Comparison of ENCODE assay signal across 9 cellular contexts in the genomic region with DNA sequence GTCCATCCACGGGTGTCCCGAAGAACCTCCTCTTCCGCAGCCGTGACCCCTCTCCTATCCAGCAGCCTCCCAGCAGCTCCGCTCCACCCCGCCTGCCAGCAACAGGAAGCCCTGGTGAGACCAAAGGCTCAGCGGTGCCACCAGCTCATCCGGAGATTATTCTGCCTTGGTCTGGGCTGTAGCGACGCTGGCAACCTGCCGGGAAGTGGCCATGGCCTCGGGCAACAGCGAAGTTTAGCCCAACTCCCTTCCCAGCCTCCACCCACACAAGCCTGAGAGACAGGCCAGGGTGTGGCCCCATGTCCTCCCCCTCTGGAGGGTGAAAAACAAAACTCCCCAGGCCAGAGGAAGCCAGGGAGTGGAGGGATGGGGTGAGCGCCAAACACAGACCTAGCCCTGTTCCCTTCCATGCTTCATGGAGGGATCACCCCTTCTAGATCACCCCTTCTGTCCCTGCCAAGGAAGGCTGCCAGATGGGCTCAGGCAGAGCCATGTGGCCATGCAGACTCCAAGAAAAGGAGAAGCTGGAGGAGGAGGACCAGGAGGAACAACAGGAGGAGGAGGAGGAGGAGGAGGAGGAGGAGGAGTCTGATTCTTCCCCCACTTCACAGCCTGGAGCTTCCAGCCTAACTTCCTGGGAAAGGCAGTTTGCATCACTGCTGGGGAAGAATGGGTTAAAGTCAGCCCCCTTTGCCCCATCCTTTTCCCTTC. TPM values are rescaled to one million over a fixed set of nuclear protein-coding genes. Genes with fewer than 3 reads are reported as not detected.
DNase-seq lines count a peak whose midpoint lies in the region; FAIRE-seq and TF ChIP-seq lines count a peak whose summit lies in the region.
"Had no signal": no experiment of that assay in that cellular context is flagged by ENCODE, and none has a peak within 500 bp of the region (broad histone marks: within the 10 kb centered on the region; RNA-seq: fewer than 3 reads in every experiment).

No MANE protein-coding gene starts in this region.

- H3K9me2 ChIP-seq in OCI-LY7 (ENCODE audit: insufficient read depth, low read length) = no peaks in the 10 kb centered on the region

- H3K27ac ChIP-seq in CD8-positive, alpha-beta memory T cell (ENCODE audit: low read depth, low read length) = peak overlapping the region; percentile 61
- H3K27ac ChIP-seq in muscle layer of colon (ENCODE audit: low read depth, low read length) = peak overlapping the region; percentile 87
- peak overlapping the region; percentile 59 to 93 (median 87) for H3K27ac ChIP-seq in tibial nerve
- H3K27ac ChIP-seq in OCI-LY7 (ENCODE audit: low read depth, low read length, poor library complexity, severe bottlenecking) = no peak overlapping the region

- peaks cover 7 to 51% (median 9%) of the 10 kb centered on the region in 3 donors for H3K36me3 Mint-ChIP-seq in CD8-positive, alpha-beta memory T cell
- peaks cover 36% of the 10 kb centered on the region for H3K36me3 Mint-ChIP-seq in activated CD4-positive, alpha-beta T cell treated with anti-CD3 and anti-CD28 coated beads, Interleukin-2, amount 10 ng/mL, durations not matched to agents 24 days and 14 days (ENCODE audit: low read depth)

- no peaks in the 10 kb centered on the region for H3K27me3 ChIP-seq in CD8-positive, alpha-beta memory T cell (ENCODE audit: insufficient read depth, low read length, poor library complexity, severe bottlenecking)
- H3K27me3 ChIP-seq in muscle layer of colon (ENCODE audit: control insufficient read depth in 1 of 2, insufficient read depth in 2 of 2, low read length in 2 of 2) = no peaks in the 10 kb centered on the region
- no peaks in the 10 kb centered on the region for H3K27me3 ChIP-seq in tibial nerve

- H3K9ac ChIP-seq in muscle layer of colon (ENCODE audit: low read length) = peak overlapping the region; percentile 60

- H3K27me3 Mint-ChIP-seq in CD8-positive, alpha-beta memory T cell = no peaks in the 10 kb centered on the region
- H3K27me3 Mint-ChIP-seq in activated CD4-positive, alpha-beta T cell treated with anti-CD3 and anti-CD28 coated beads, Interleukin-2, amount 10 ng/mL, durations not matched to agents 24 days and 14 days = no peaks in the 10 kb centered on the region

- H3K4me2 ChIP-seq in OCI-LY7 (ENCODE audit: low read length) = no peak overlapping the region

- no peak for TF ChIP-seq CTCF in tibial nerve (IDR thresholded peaks at IDR 0.05)
- no peak for TF ChIP-seq CTCF in OCI-LY7 (conservative IDR thresholded peaks at IDR 0.05; ENCODE audit: low read length)

- H3K4me1 Mint-ChIP-seq in CD8-positive, alpha-beta memory T cell = peaks cover 51 to 72% (median 55%) of the 10 kb centered on the region in 3 donors
- peaks cover 57% of the 10 kb centered on the region for H3K4me1 Mint-ChIP-seq in activated CD4-positive, alpha-beta T cell treated with anti-CD3 and anti-CD28 coated beads, Interleukin-2, amount 10 ng/mL, durations not matched to agents 24 days and 14 days

- H3K27ac Mint-ChIP-seq in CD8-positive, alpha-beta memory T cell = peak overlapping the region; percentile 87 to 99 (median 95)
- H3K27ac Mint-ChIP-seq in activated CD4-positive, alpha-beta T cell treated with anti-CD3 and anti-CD28 coated beads, Interleukin-2, amount 10 ng/mL, durations not matched to agents 24 days and 14 days = peak overlapping the region; percentile 85

- TF ChIP-seq POLR2A in tibial nerve (IDR thresholded peaks at IDR 0.05) = peak in 1 of 2 donors; percentile 25

- peak; percentile 57 for FAIRE-seq in HTR-8/SVneo (lab: Jason Lieb, UNC)

- H3K4me3 ChIP-seq in CD8-positive, alpha-beta memory T cell (ENCODE audit: low read length) = peak overlapping the region; percentile 78
- H3K4me3 ChIP-seq in muscle layer of colon (ENCODE audit: low read depth in 1 of 2, low read length in 2 of 2) (peak overlapping the region; percentile 40 to 68), tibial nerve (peak overlapping the region; percentile 59 to 90 (median 82)), OCI-LY7 (ENCODE audit: low read depth, low read length, poor library complexity, severe bottlenecking) (no peak overlapping the region)

- peak in 1 of 2 donors; percentile 67 for TF ChIP-seq EP300 in tibial nerve (IDR thresholded peaks at IDR 0.05)

- DNase-seq in CD8-positive, alpha-beta memory T cell = peak; percentile 25 to 70 (median 44)
- DNase-seq in HTR-8/SVneo (ENCODE audit: insufficient read length, low spot score) (peak; percentile 81), tibial nerve (ENCODE audit: low spot score in 2 of 2) (peak; percentile 52 to 57), OCI-LY7 (ENCODE audit: low spot score) (no peak), NCI-H128 (lab: John Stamatoyannopoulos, UW; ENCODE audit: unreplicated experiment) (no peak)
- peak; percentile 86 for DNase-seq in activated CD4-positive, alpha-beta T cell treated with anti-CD3 and anti-CD28 coated beads, Interleukin-2, amount 10 ng/mL, durations not matched to agents 24 days and 14 days
- peak; percentile 36 for DNase-seq in effector CD4-positive, alpha-beta T cell

- H3K4me3 Mint-ChIP-seq in CD8-positive, alpha-beta memory T cell = peak overlapping the region; percentile 81 to 98 (median 96)
- peak overlapping the region; percentile 95 for H3K4me3 Mint-ChIP-seq in activated CD4-positive, alpha-beta T cell treated with anti-CD3 and anti-CD28 coated beads, Interleukin-2, amount 10 ng/mL, durations not matched to agents 24 days and 14 days

- no peaks in the 10 kb centered on the region for H3K9me3 ChIP-seq in CD8-positive, alpha-beta memory T cell (ENCODE audit: low read length)
- H3K9me3 ChIP-seq in muscle layer of colon (ENCODE audit: low read length) (no peaks in the 10 kb centered on the region), tibial nerve (no peaks in the 10 kb centered on the region), OCI-LY7 (ENCODE audit: low read length) (no peaks in the 10 kb centered on the region)

- no TSS peak for BruUV-seq in OCI-LY7 (replicated peaks; lab: Mats Ljungman, UMichigan)

- POLR2A ChIA-PET in CD8-positive, alpha-beta memory T cell (lab: Charles Lee) = interaction anchor here (1.1 to 3.8 kb wide), 3 partner anchors 20 to 35 kb away, joined by 4 to 25 read pairs (median 5); no protein-coding TSS in a partner anchor
- POLR2A ChIA-PET in OCI-LY7 (lab: Charles Lee) = no interaction called here

- no peak overlapping the region for H2AFZ ChIP-seq in OCI-LY7 (ENCODE audit: low read length)

- no peaks in the 10 kb centered on the region for H3K9me3 Mint-ChIP-seq in CD8-positive, alpha-beta memory T cell
- H3K9me3 Mint-ChIP-seq in activated CD4-positive, alpha-beta T cell treated with anti-CD3 and anti-CD28 coated beads, Interleukin-2, amount 10 ng/mL, durations not matched to agents 24 days and 14 days = no peaks in the 10 kb centered on the region

- no peaks in the 10 kb centered on the region for H4K20me1 ChIP-seq in OCI-LY7 (ENCODE audit: insufficient read depth, low read length)

- no peaks in the 10 kb centered on the region for H3K79me2 ChIP-seq in OCI-LY7 (ENCODE audit: insufficient read depth, low read depth, low read length)

- H3K4me1 ChIP-seq in CD8-positive, alpha-beta memory T cell (ENCODE audit: insufficient read depth, low read length) = peaks cover 30% of the 10 kb centered on the region
- H3K4me1 ChIP-seq in muscle layer of colon (ENCODE audit: insufficient read depth, low read length) (peaks cover 39% of the 10 kb centered on the region), tibial nerve (peaks cover 0 to 58% (median 41%) of the 10 kb centered on the region in 4 donors), OCI-LY7 (ENCODE audit: insufficient read depth, low read length, poor library complexity, severe bottlenecking) (no peaks in the 10 kb centered on the region)

- CTCF ChIA-PET in CD8-positive, alpha-beta memory T cell (lab: Charles Lee) = interaction anchor here (1.1 to 5.9 kb wide), 8 partner anchors 14 to 35 kb away, joined by 3 to 30 read pairs (median 8); no protein-coding TSS in a partner anchor
- CTCF ChIA-PET in OCI-LY7 (lab: Charles Lee; ENCODE audit: unreplicated experiment) = no interaction called here

- H3K36me3 ChIP-seq in CD8-positive, alpha-beta memory T cell (ENCODE audit: insufficient read depth, low read length) = peaks cover 8% of the 10 kb centered on the region
- H3K36me3 ChIP-seq in muscle layer of colon (ENCODE audit: insufficient read depth, low read length) (peaks cover 32% of the 10 kb centered on the region), tibial nerve (peaks cover 0 to 40% (median 8%) of the 10 kb centered on the region in 3 donors), OCI-LY7 (ENCODE audit: insufficient read depth, low read length) (peaks cover 26% of the 10 kb centered on the region)

- intact Hi-C loops in activated CD4-positive, alpha-beta T cell treated with anti-CD3 and anti-CD28 coated beads, Interleukin-2, amount 10 ng/mL, durations not matched to agents 24 days and 14 days (cut with micrococcal nuclease) = no loop called here
- intact Hi-C loops in OCI-LY7 (cut with micrococcal nuclease; ENCODE audit: unreplicated experiment) = no loop called here

- WGBS in tibial nerve, 2 donors = 2 to 6% methylated on average over 14 of the region's 14 CpGs

RNA-seq across cellular contexts. Expression of gene CALHM2, which starts 0.9 kb away (rescaled TPM):
- total RNA-seq in CD8-positive, alpha-beta memory T cell = 10 to 100 TPM; 20.4 to 22.2 TPM
- 92.7 TPM for polyA plus RNA-seq in CD8-positive, alpha-beta memory T cell
- 14.0 and 17.5 TPM in 2 replicates for total RNA-seq in activated CD4-positive, alpha-beta T cell treated with anti-CD3 and anti-CD28 coated beads, Interleukin-2, amount 10 ng/mL, durations not matched to agents 24 days and 14 days
- total RNA-seq in tibial nerve (100 to 1,000 TPM in 1 of 4 donors, 10 to 100 TPM in 3; 61.4 to 119 (median 65.6) TPM), OCI-LY7 (2022) (not detected in 2 replicates)
- not detected in 2 replicates for total RNA-seq in OCI-LY7 (2014; rRNA removed; shearing (Covaris generic))
- total RNA-seq: SK-MEL-5 had no signal

RNA-seq across cellular contexts. Expression of gene CALHM1, which starts 7.5 kb away (rescaled TPM):
- not detected for total RNA-seq in CD8-positive, alpha-beta memory T cell
- not detected for polyA plus RNA-seq in CD8-positive, alpha-beta memory T cell
- total RNA-seq in activated CD4-positive, alpha-beta T cell treated with anti-CD3 and anti-CD28 coated beads, Interleukin-2, amount 10 ng/mL, durations not matched to agents 24 days and 14 days = not detected in 2 replicates
- total RNA-seq in tibial nerve = not detected
- not detected in 2 replicates for total RNA-seq in OCI-LY7 (2014; rRNA removed; shearing (Covaris generic))
- 0.13 and 0.18 TPM in 2 replicates for total RNA-seq in OCI-LY7 (2022)
- total RNA-seq: SK-MEL-5 had no signal

RNA-seq across cellular contexts. Expression of gene CALHM3, which starts 27.8 kb away (rescaled TPM):
- total RNA-seq in CD8-positive, alpha-beta memory T cell = not detected
- polyA plus RNA-seq in CD8-positive, alpha-beta memory T cell = not detected
- not detected in 2 replicates for total RNA-seq in activated CD4-positive, alpha-beta T cell treated with anti-CD3 and anti-CD28 coated beads, Interleukin-2, amount 10 ng/mL, durations not matched to agents 24 days and 14 days
- not detected for total RNA-seq in tibial nerve
- 0.26 TPM in 1 of 2 replicates, not detected in the other for total RNA-seq in OCI-LY7 (2014; rRNA removed; shearing (Covaris generic))
- total RNA-seq in OCI-LY7 (2022) = not detected in 2 replicates
- total RNA-seq: SK-MEL-5 had no signal

RNA-seq across cellular contexts. Expression of gene NEURL1, which starts 42.3 kb away (rescaled TPM):
- 1 to 10 TPM; 1.5 to 1.6 TPM for total RNA-seq in CD8-positive, alpha-beta memory T cell
- polyA plus RNA-seq in CD8-positive, alpha-beta memory T cell = 0.69 TPM
- total RNA-seq in activated CD4-positive, alpha-beta T cell treated with anti-CD3 and anti-CD28 coated beads, Interleukin-2, amount 10 ng/mL, durations not matched to agents 24 days and 14 days = 2.8 and 3.1 TPM in 2 replicates
- total RNA-seq in tibial nerve (under 1 TPM in 2 of 4 donors, not detected in 2; 0.39 to 0.60 TPM), OCI-LY7 (2022) (not detected in 2 replicates)
- total RNA-seq in OCI-LY7 (2014; rRNA removed; shearing (Covaris generic)) = 0.46 and 0.47 TPM in 2 replicates

RNA-seq across cellular contexts. Expression of gene PDCD11, which starts 54.8 kb away (rescaled TPM):
- total RNA-seq in CD8-positive, alpha-beta memory T cell = 10 to 100 TPM; 88.5 to 91.3 TPM
- 16.4 TPM for polyA plus RNA-seq in CD8-positive, alpha-beta memory T cell
- 103 and 105 TPM in 2 replicates for total RNA-seq in activated CD4-positive, alpha-beta T cell treated with anti-CD3 and anti-CD28 coated beads, Interleukin-2, amount 10 ng/mL, durations not matched to agents 24 days and 14 days
- 10 to 100 TPM; 15.3 to 23.7 (median 17.5) TPM for total RNA-seq in tibial nerve
- 54.5 and 62.9 TPM in 2 replicates for total RNA-seq in OCI-LY7 (2014; rRNA removed; shearing (Covaris generic))
- 64.4 and 68.4 TPM in 2 replicates for total RNA-seq in OCI-LY7 (2022)

Comparison
In these comparisons a context has a peak if more than half of its experiments do, and no peak if none do; other contexts are left out.
1. DNase-seq: peak in CD8-positive, alpha-beta memory T cell (5 of 5), HTR-8/SVneo (single experiment), activated CD4-positive, alpha-beta T cell treated with anti-CD3 and anti-CD28 coated beads, Interleukin-2, amount 10 ng/mL, durations not matched to agents 24 days and 14 days (single experiment), effector CD4-positive, alpha-beta T cell (single experiment) and tibial nerve (2 of 2); none in OCI-LY7 (single experiment) and NCI-H128 (single experiment).
2. RNA of gene CALHM2, which starts 0.9 kb away (total RNA-seq): 61.4 to 119 TPM in tibial nerve, 20.4 to 22.2 TPM in CD8-positive, alpha-beta memory T cell and 14.0 to 17.5 TPM in activated CD4-positive, alpha-beta T cell treated with anti-CD3 and anti-CD28 coated beads, Interleukin-2, amount 10 ng/mL, durations not matched to agents 24 days and 14 days; not detected in OCI-LY7; every median in the first group is over 10 times any median in the second.